In genomic region chr9:3506164-3506563, GRCh38 we compare ENCODE assay signal across 22 cellular contexts.
"Had no signal": no experiment of that assay in that cellular context is flagged by ENCODE, and none has a peak within 500 bp of the region (broad histone marks: within the 10 kb centered on the region; RNA-seq: fewer than 3 reads in every experiment).

No MANE protein-coding gene starts in this region.

- FAIRE-seq: colon, keratinocyte, urothelium cell line had no signal

- H3K9me3 Mint-ChIP-seq: naive B cell; natural killer cell treated with Interleukin-12 subunit alpha and Interleukin-12 subunit beta and Interleukin-15 and Interleukin-18, amount 100 ng/mL, for 72 hours; stimulated activated naive B cell treated with anti-CD40 and anti-IgM and Interleukin-4, amounts not matched to agents 10 μg/mL and 1 μg/mL and 100 μg/mL, for 72 hours; stimulated activated naive CD8-positive, alpha-beta T cell treated with anti-CD3 and anti-CD28 coated beads, Interleukin-15, Interleukin-2, amounts not matched to agents 100 ng/mL and 50 ng/mL, for 24 hours had no signal

- DNase-seq: dorsolateral prefrontal cortex; effector CD4-positive, alpha-beta T cell; head of caudate nucleus; left ventricle myocardium superior; lower lobe of right lung; naive B cell; right cardiac atrium; stimulated activated CD4-positive, alpha-beta T cell treated with anti-CD3 and anti-CD28 coated beads, Interleukin-15, amount 100 ng/mL, for 24 hours; stimulated activated CD4-positive, alpha-beta T cell treated with anti-CD3 and anti-CD28 coated beads, Interleukin-2, amount 100 ng/mL, for 48 hours; stimulated activated naive B cell treated with anti-CD40 and anti-IgM and Interleukin-4, amounts not matched to agents 10 μg/mL and 1 μg/mL and 100 μg/mL, for 72 hours; upper lobe of left lung had no signal

- H3K27ac ChIP-seq: lower lobe of right lung, parathyroid adenoma, skin epidermis, thoracic aorta, upper lobe of left lung had no signal

- H3K4me1 ChIP-seq: parathyroid adenoma had no signal

- H3K4me3 ChIP-seq: dorsolateral prefrontal cortex, lower lobe of right lung, skin epidermis, thoracic aorta, tibial nerve, upper lobe of left lung had no signal

- H3K27me3 Mint-ChIP-seq: naive B cell; natural killer cell treated with Interleukin-12 subunit alpha and Interleukin-12 subunit beta and Interleukin-15 and Interleukin-18, amount 100 ng/mL, for 72 hours; progenitor cell of endocrine pancreas; stimulated activated naive B cell treated with anti-CD40 and anti-IgM and Interleukin-4, amounts not matched to agents 10 μg/mL and 1 μg/mL and 100 μg/mL, for 72 hours; stimulated activated naive CD8-positive, alpha-beta T cell treated with anti-CD3 and anti-CD28 coated beads, Interleukin-15, Interleukin-2, amounts not matched to agents 100 ng/mL and 50 ng/mL, for 24 hours had no signal

- H3K27ac Mint-ChIP-seq: stimulated activated naive B cell treated with anti-CD40 and anti-IgM and Interleukin-4, amounts not matched to agents 10 μg/mL and 1 μg/mL and 100 μg/mL, for 72 hours had no signal

- H3K36me3 Mint-ChIP-seq: natural killer cell treated with Interleukin-12 subunit alpha and Interleukin-12 subunit beta and Interleukin-15 and Interleukin-18, amount 100 ng/mL, for 72 hours had no signal

- H3K36me3 ChIP-seq: lower lobe of right lung, thoracic aorta, tibial nerve, upper lobe of left lung had no signal

- ATAC-seq: left ventricle myocardium superior; lower lobe of right lung; natural killer cell treated with Interleukin-12 subunit alpha and Interleukin-12 subunit beta and Interleukin-15 and Interleukin-18, amount 100 ng/mL, for 72 hours; right cardiac atrium; stimulated activated naive B cell treated with anti-CD40 and anti-IgM and Interleukin-4, amounts not matched to agents 10 μg/mL and 1 μg/mL and 100 μg/mL, for 72 hours had no signal

- H3K27me3 ChIP-seq: dorsolateral prefrontal cortex, tibial nerve, upper lobe of left lung had no signal

- H3K4me3 Mint-ChIP-seq: naive B cell; natural killer cell treated with Interleukin-12 subunit alpha and Interleukin-12 subunit beta and Interleukin-15 and Interleukin-18, amount 100 ng/mL, for 72 hours; neural crest cell; stimulated activated naive B cell treated with anti-CD40 and anti-IgM and Interleukin-4, amounts not matched to agents 10 μg/mL and 1 μg/mL and 100 μg/mL, for 72 hours; stimulated activated naive CD8-positive, alpha-beta T cell treated with anti-CD3 and anti-CD28 coated beads, Interleukin-15, Interleukin-2, amounts not matched to agents 100 ng/mL and 50 ng/mL, for 24 hours had no signal

- H3K9me3 ChIP-seq: lower lobe of right lung, thoracic aorta, tibial nerve, upper lobe of left lung had no signal
